In the genomic region with DNA sequence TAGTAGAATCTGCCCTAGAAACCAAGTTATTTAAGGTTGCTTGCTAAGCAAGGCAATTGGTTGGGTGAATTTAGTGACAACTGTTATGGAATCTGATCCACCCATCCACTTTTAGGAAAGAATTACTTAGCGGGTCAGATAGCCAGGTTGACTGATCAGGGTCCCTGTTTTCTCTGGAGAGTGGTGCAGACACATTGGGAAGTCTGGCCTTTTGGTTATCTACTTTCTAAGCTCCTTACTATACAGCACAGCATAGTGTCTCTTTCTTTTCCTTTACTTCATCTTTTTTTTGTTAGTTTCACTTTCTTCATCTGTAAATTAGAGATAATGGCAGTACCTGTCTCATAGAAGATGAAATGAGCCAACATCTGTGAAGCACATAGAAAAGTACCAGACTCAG, we compare ENCODE assay signal across 11 cellular contexts. TPM values are rescaled to one million over a fixed set of nuclear protein-coding genes. Genes with fewer than 3 reads are reported as not detected.
DNase-seq lines count a peak whose midpoint lies in the region; ATAC-seq and TF ChIP-seq lines count a peak whose summit lies in the region.
"Had no signal": no experiment of that assay in that cellular context is flagged by ENCODE, and none has a peak within 500 bp of the region (broad histone marks: within the 10 kb centered on the region; RNA-seq: fewer than 3 reads in every experiment).

No MANE protein-coding gene starts in this region.

- BruUV-seq in OCI-LY7 (replicated peaks; lab: Mats Ljungman, UMichigan) = no TSS peak

- H3K4me2 ChIP-seq in Loucy (ENCODE audit: low read depth, low read length, poor library complexity, severe bottlenecking) (peak overlapping the region; percentile 60), OCI-LY7 (ENCODE audit: low read length) (no peak overlapping the region)

- H3K9me2 ChIP-seq in Loucy (replicated peaks; ENCODE audit: low read depth, low read length) = no peaks in the 10 kb centered on the region
- H3K9me2 ChIP-seq in OCI-LY7 (ENCODE audit: insufficient read depth, low read length) = no peaks in the 10 kb centered on the region

- H3K79me2 ChIP-seq in Loucy (ENCODE audit: insufficient read depth, low read length) (peaks cover 5% of the 10 kb centered on the region; the same call in 1 of the 2 replicates), OCI-LY7 (ENCODE audit: insufficient read depth, low read depth, low read length) (no peaks in the 10 kb centered on the region)

- peaks cover 4% of the 10 kb centered on the region; the same call in 1 of the 2 replicates for H3F3A ChIP-seq in Loucy (ENCODE audit: low read depth)

- CTCF ChIA-PET in AG04450 (lab: Charles Lee) (interaction anchor here (1.0 kb wide), 1 partner anchor 60 kb away, joined by 3 read pairs; no protein-coding TSS in a partner anchor), OCI-LY7 (lab: Charles Lee; ENCODE audit: unreplicated experiment) (no interaction called here)

- no peak overlapping the region for H2AFZ ChIP-seq in Loucy (ENCODE audit: low read length)
- no peak overlapping the region for H2AFZ ChIP-seq in OCI-LY7 (ENCODE audit: low read length)

- H3K27ac ChIP-seq in AG04450 (ENCODE audit: low read depth, low read length) = peak overlapping the region; percentile 74
- peak overlapping the region; percentile 31 for H3K27ac ChIP-seq in effector memory CD4-positive, alpha-beta T cell (ENCODE audit: insufficient read depth, low read length, poor library complexity, severe bottlenecking)
- H3K27ac ChIP-seq in OCI-LY7 (ENCODE audit: low read depth, low read length, poor library complexity, severe bottlenecking) = no peak overlapping the region
- H3K27ac ChIP-seq: right lobe of liver had no signal

- H3K27me3 ChIP-seq in AG04450 (ENCODE audit: control insufficient read depth, insufficient read depth, low read length) (no peaks in the 10 kb centered on the region), Loucy (ENCODE audit: insufficient read depth, low read length, poor library complexity, severe bottlenecking) (no peaks in the 10 kb centered on the region)
- no peaks in the 10 kb centered on the region for H3K27me3 ChIP-seq in effector memory CD4-positive, alpha-beta T cell (replicated peaks; ENCODE audit: control insufficient read depth, insufficient read depth, low read length, poor library complexity, severe bottlenecking)
- H3K27me3 ChIP-seq: right lobe of liver had no signal

- intact Hi-C loops in OCI-LY7 (cut with micrococcal nuclease; ENCODE audit: unreplicated experiment) = no loop called here

- no peak for TF ChIP-seq CTCF in AG04450 (IDR thresholded peaks at IDR 0.05; ENCODE audit: low read depth, low read length)
- TF ChIP-seq CTCF in Loucy (conservative IDR thresholded peaks at IDR 0.05; ENCODE audit: low read length) = no peak
- no peak for TF ChIP-seq CTCF in omental fat pad (IDR thresholded peaks at IDR 0.05)
- TF ChIP-seq CTCF in OCI-LY7 (conservative IDR thresholded peaks at IDR 0.05; ENCODE audit: low read length) = no peak

- H3K9me3 ChIP-seq in AG04450 (ENCODE audit: control insufficient read depth, insufficient read depth, low read length) (no peaks in the 10 kb centered on the region; the same call in 1 of the 2 replicates), Loucy (ENCODE audit: insufficient read depth, low read depth, low read length) (no peaks in the 10 kb centered on the region), OCI-LY7 (ENCODE audit: low read length) (no peaks in the 10 kb centered on the region)
- H3K9me3 ChIP-seq in effector memory CD4-positive, alpha-beta T cell (ENCODE audit: control insufficient read depth, low read length) = no peaks in the 10 kb centered on the region
- H3K9me3 ChIP-seq: right lobe of liver had no signal

- peaks cover 12% of the 10 kb centered on the region for H4K20me1 ChIP-seq in Loucy (ENCODE audit: insufficient read depth, low read length, poor library complexity, severe bottlenecking)
- H4K20me1 ChIP-seq in OCI-LY7 (ENCODE audit: insufficient read depth, low read length) = no peaks in the 10 kb centered on the region

- ATAC-seq in omental fat pad (ENCODE audit: low FRiP score) (peak; percentile 11), GM18867 (IDR thresholded peaks at IDR 0.05; ENCODE audit: unreplicated experiment) (no peak), HG02763 (IDR thresholded peaks at IDR 0.05; ENCODE audit: unreplicated experiment) (no peak)

- peak overlapping the region; percentile 27 for H3K4me3 ChIP-seq in AG04450 (ENCODE audit: low read depth, low read length)
- H3K4me3 ChIP-seq in Loucy (ENCODE audit: low read length, poor library complexity, severe bottlenecking) = peak overlapping the region; percentile 37
- peak overlapping the region; percentile 23 for H3K4me3 ChIP-seq in effector memory CD4-positive, alpha-beta T cell (ENCODE audit: insufficient read depth, low read depth, low read length, poor library complexity, severe bottlenecking)
- H3K4me3 ChIP-seq in OCI-LY7 (ENCODE audit: low read depth, low read length, poor library complexity, severe bottlenecking) = no peak overlapping the region
- H3K4me3 ChIP-seq: right lobe of liver had no signal

- POLR2A ChIA-PET in AG04450 (lab: Yijun Ruan, JAX) = no interaction called here
- POLR2A ChIA-PET in OCI-LY7 (lab: Charles Lee) = interaction anchor here (0.6 to 1.3 kb wide), 3 partner anchors 8 to 1275 kb away, joined by 3 to 4 read pairs (median 3); no protein-coding TSS in a partner anchor

- H3K9ac ChIP-seq in Loucy (ENCODE audit: low read depth, low read length, poor library complexity, severe bottlenecking) = no peak overlapping the region

- DNase-seq in AG04450 (ENCODE audit: low read depth, low spot score) (no peak), omental fat pad (ENCODE audit: low spot score) (no peak), kidney tubule cell (ENCODE audit: low spot score) (no peak), OCI-LY7 (ENCODE audit: low spot score) (no peak)
- no peak for DNase-seq in effector memory CD4-positive, alpha-beta T cell
- DNase-seq: activated B cell treated with CpG ODN at 0.5 μM for 24 hours, NCI-H524, right lobe of liver had no signal

- peaks cover 45% of the 10 kb centered on the region for H3K4me1 ChIP-seq in Loucy (ENCODE audit: insufficient read depth, low read length, poor library complexity, severe bottlenecking)
- peaks cover 12% of the 10 kb centered on the region for H3K4me1 ChIP-seq in effector memory CD4-positive, alpha-beta T cell (ENCODE audit: control insufficient read depth, insufficient read depth, low read length, poor library complexity, severe bottlenecking)
- H3K4me1 ChIP-seq in OCI-LY7 (ENCODE audit: insufficient read depth, low read length, poor library complexity, severe bottlenecking) = no peaks in the 10 kb centered on the region

- H3K36me3 ChIP-seq in Loucy (ENCODE audit: insufficient read depth, low read length) (peaks cover 3% of the 10 kb centered on the region; the same call in 1 of the 2 replicates), OCI-LY7 (ENCODE audit: insufficient read depth, low read length) (no peaks in the 10 kb centered on the region)
- H3K36me3 ChIP-seq in effector memory CD4-positive, alpha-beta T cell (ENCODE audit: control insufficient read depth, insufficient read depth, low read length) = no peaks in the 10 kb centered on the region

RNA-seq across cellular contexts. Expression of a gene that starts 7.4 kb away (rescaled TPM):
- polyA plus RNA-seq in AG04450 (2011; rRNA removed) = 9.3 and 10.3 TPM in 2 replicates
- 13.1 and 15.4 TPM in 2 replicates for polyA minus RNA-seq in AG04450 (2011; rRNA and poly(A)+ RNA removed)
- total RNA-seq in omental fat pad (10 to 100 TPM; 21.3 to 48.7 (median 33.6) TPM), OCI-LY7 (2022) (22.9 and 26.3 TPM in 2 replicates)
- total RNA-seq in OCI-LY7 (2014; rRNA removed; shearing (Covaris generic)) = 9.2 and 14.4 TPM in 2 replicates
